1 cellular context compared by ENCODE assay signal in genomic region chr10:50260791-50261281, GRCh38.
TF ChIP-seq lines count a peak whose summit lies in the region.

No MANE protein-coding gene starts in this region.

TF ChIP-seq in K562, 482 proteins besides CTCF, POLR2A, EP300 and RAD21 (continued from another document):
- TF ChIP-seq ZBTB34 (CRISPR knock-in tag; IDR thresholded peaks at IDR 0.05), result no peak
- TF ChIP-seq PCBP2 (IDR thresholded peaks at IDR 0.05; ENCODE audit: low read depth, low read length, poor library complexity, severe bottlenecking), result no peak
- TF ChIP-seq TBL1XR1 (IDR thresholded peaks at IDR 0.05; ENCODE audit: low read length in 2 of 2), result peak in 1 of 2 experiments; percentile 74; a peak in 2 of 4 replicates
- no peak for TF ChIP-seq ETS2 (tag; IDR thresholded peaks at IDR 0.05; ENCODE audit: borderline replicate concordance, poor library complexity, severe bottlenecking)
- TF ChIP-seq ETV5 (CRISPR knock-in tag; IDR thresholded peaks at IDR 0.05; ENCODE audit: low read depth), result no peak
- TF ChIP-seq CBFA2T2 (conservative IDR thresholded peaks at IDR 0.05), result no peak
- TF ChIP-seq RBBP5 (IDR thresholded peaks at IDR 0.05; ENCODE audit: borderline replicate concordance, insufficient read depth, low read length, poor library complexity, severe bottlenecking), result no peak
- peak; percentile 75 for TF ChIP-seq HDAC3 (IDR thresholded peaks at IDR 0.05; ENCODE audit: borderline replicate concordance, partially characterized antibody)
- no peak for TF ChIP-seq ZNF398 (CRISPR knock-in tag; IDR thresholded peaks at IDR 0.05)
- TF ChIP-seq DMBX1 (CRISPR knock-in tag; IDR thresholded peaks at IDR 0.05; ENCODE audit: borderline replicate concordance), result no peak
- TF ChIP-seq ZNF41 (CRISPR knock-in tag; conservative IDR thresholded peaks at IDR 0.05), result no peak
- no peak for TF ChIP-seq SAFB (IDR thresholded peaks at IDR 0.05; ENCODE audit: borderline replicate concordance, low read depth, low read length)
- TF ChIP-seq RFX1 (IDR thresholded peaks at IDR 0.05), result no peak
- TF ChIP-seq ATF3 (IDR thresholded peaks at IDR 0.05), result peak; percentile 43; the same call in 1 of the 2 replicates
- no peak for TF ChIP-seq ATF3 (CRISPR knock-in tag; conservative IDR thresholded peaks at IDR 0.05)
- TF ChIP-seq IRF9 (tag; IDR thresholded peaks at IDR 0.05), result no peak
- TF ChIP-seq SNRNP70 (optimal IDR thresholded peaks at IDR 0.05; ENCODE audit: low read depth, low read length), result no peak
- TF ChIP-seq PRDM10 (IDR thresholded peaks at IDR 0.05; ENCODE audit: partially characterized antibody), result no peak
- TF ChIP-seq KDM2B (CRISPR knock-in tag; IDR thresholded peaks at IDR 0.05), result no peak
- TF ChIP-seq ZMIZ1 (IDR thresholded peaks at IDR 0.05; ENCODE audit: low read depth in 2 of 2, low read length in 2 of 2), result no peak
- TF ChIP-seq ZNF583 (CRISPR knock-in tag; IDR thresholded peaks at IDR 0.05), result no peak
- no peak for TF ChIP-seq YBX1 (IDR thresholded peaks at IDR 0.05)
- TF ChIP-seq SMAD4 (CRISPR knock-in tag; conservative IDR thresholded peaks at IDR 0.05), result 0 out of 2 replicates have a peak, but pooled peaks have one; percentile 36
- peak; percentile 77; the same call in 1 of the 2 replicates for TF ChIP-seq SOX6 (IDR thresholded peaks at IDR 0.05)
- TF ChIP-seq POLR2AphosphoS2 (IDR thresholded peaks at IDR 0.05; ENCODE audit: low read length), result no peak
- TF ChIP-seq NEUROD1 (IDR thresholded peaks at IDR 0.05; ENCODE audit: borderline replicate concordance, low read depth, low read length, partially characterized antibody), result no peak
- TF ChIP-seq ZKSCAN8 (CRISPR knock-in tag; IDR thresholded peaks at IDR 0.05), result no peak
